ENCODE assay signal across 1 cellular context in genomic region chr1:150808134-150808533, GRCh38.
TF ChIP-seq lines count a peak whose summit lies in the region.

Gene CTSK (minus strand): TSS chr1:150808260. CDS start chr1:150806805, 1,455 bp downstream.

TF ChIP-seq in H1, 55 proteins besides CTCF, POLR2A, EP300 and RAD21 (continued from another document):
- no peak for TF ChIP-seq BRCA1 (IDR thresholded peaks at IDR 0.05; ENCODE audit: low read depth, low read length)
